ENCODE assay signal across 1 cellular context in the genomic region with DNA sequence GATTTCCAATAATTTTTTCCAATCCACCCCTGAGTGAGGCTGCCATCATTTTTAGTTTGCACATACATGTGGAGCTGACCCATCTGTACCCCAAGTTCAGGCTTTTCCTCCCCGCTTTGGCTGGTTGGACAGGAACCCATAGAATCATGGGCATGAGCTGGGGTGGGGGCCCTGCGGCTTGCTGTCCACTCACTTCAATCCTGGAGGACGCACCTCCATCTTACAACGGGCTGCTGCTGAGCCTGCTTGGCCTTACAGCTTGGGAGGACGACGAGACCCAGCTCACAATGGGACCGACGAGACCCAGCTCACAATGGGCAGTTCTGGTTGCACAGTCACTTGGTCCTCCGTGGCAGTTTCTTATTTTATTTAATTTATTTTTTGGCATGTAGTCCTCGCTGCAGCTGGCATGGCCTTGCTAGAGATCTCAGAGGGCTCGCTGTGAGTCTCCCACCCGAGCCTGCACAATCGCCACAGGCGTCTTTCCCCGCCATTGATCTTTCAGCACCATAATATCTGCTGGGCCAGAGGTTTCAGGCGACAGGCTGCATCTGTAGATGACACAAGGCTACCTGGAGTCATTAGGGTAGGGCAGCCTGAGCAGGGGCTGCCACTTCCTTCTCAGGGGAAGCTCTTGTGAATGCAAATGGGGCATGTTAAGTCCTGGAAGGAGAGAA.
TF ChIP-seq lines count a peak whose summit lies in the region.

No MANE protein-coding gene starts in this region.

TF ChIP-seq in H1, 55 proteins besides CTCF, POLR2A, EP300 and RAD21 (continued from another document):
- TF ChIP-seq RNF2 (IDR thresholded peaks at IDR 0.05; ENCODE audit: borderline replicate concordance, low read depth, low read length, missing control alignments, poor library complexity, severe bottlenecking): no peak
